8 cellular contexts compared by ENCODE assay signal in genomic region chr2:43950383-43951008, GRCh38. TPM values are rescaled to one million over a fixed set of nuclear protein-coding genes. Genes with fewer than 3 reads are reported as not detected.
DNase-seq lines count a peak whose midpoint lies in the region; ATAC-seq and TF ChIP-seq lines count a peak whose summit lies in the region.

No MANE protein-coding gene starts in this region.

- DNase-seq in AG08396 (ENCODE audit: low spot score), result peak; percentile 6
- peak; percentile 22 for DNase-seq in GM03348 (ENCODE audit: low spot score)
- peak; percentile 27 for DNase-seq in NCI-H69 (lab: John Stamatoyannopoulos, UW)
- peak in 1 of 10 donors; percentile 14 for DNase-seq in dorsolateral prefrontal cortex
- peak; percentile 17 for DNase-seq in neural progenitor cell (ENCODE audit: low spot score)

- no peak overlapping the region for H3K27ac Mint-ChIP-seq in neural progenitor cell

- no peaks in the 10 kb centered on the region for H3K9me3 ChIP-seq in neural progenitor cell (ENCODE audit: low read depth)

- no peak overlapping the region for H3K4me3 Mint-ChIP-seq in neural progenitor cell

- H3K4me1 Mint-ChIP-seq in neural progenitor cell, result no peaks in the 10 kb centered on the region

- H3K79me2 ChIP-seq in neural progenitor cell (ENCODE audit: low read depth), result no peaks in the 10 kb centered on the region

- ATAC-seq in GM21360 (IDR thresholded peaks at IDR 0.05; ENCODE audit: unreplicated experiment), result no peak
- no peak for ATAC-seq in HG03196 (IDR thresholded peaks at IDR 0.05; ENCODE audit: unreplicated experiment)
- no peak for ATAC-seq in GM18520 (IDR thresholded peaks at IDR 0.05; ENCODE audit: unreplicated experiment)

- peaks cover 8% of the 10 kb centered on the region for H3F3A ChIP-seq in neural progenitor cell (ENCODE audit: low read depth)

- no peaks in the 10 kb centered on the region for H3K9me3 Mint-ChIP-seq in neural progenitor cell

- intact Hi-C loops in dorsolateral prefrontal cortex (cut with DNase I), result no loop called here

- H3K27me3 ChIP-seq in dorsolateral prefrontal cortex (no peaks in the 10 kb centered on the region), neural progenitor cell (no peaks in the 10 kb centered on the region)

- H3K27ac ChIP-seq in dorsolateral prefrontal cortex, result peak overlapping the region in 1 of 59 donors; percentile 16
- H3K27ac ChIP-seq in neural progenitor cell, result no peak overlapping the region

- peaks cover 29% of the 10 kb centered on the region for H3K36me3 ChIP-seq in neural progenitor cell

- TF ChIP-seq CTCF in dorsolateral prefrontal cortex (IDR thresholded peaks at IDR 0.05 in 54 of 56, conservative IDR thresholded peaks at IDR 0.05 in 2 of 56; ENCODE audit: low read depth in 1 of 56, partially characterized antibody in 56 of 56) (peak; percentile 26 to 77 (median 58)), neural progenitor cell (IDR thresholded peaks at IDR 0.05) (peak; percentile 58)

- peaks cover 14% of the 10 kb centered on the region for H3K36me3 Mint-ChIP-seq in neural progenitor cell

- H3K4me3 ChIP-seq in dorsolateral prefrontal cortex, result no peak overlapping the region
- H3K4me3 ChIP-seq in neural progenitor cell, result no peak overlapping the region

- H3K4me1 ChIP-seq in neural progenitor cell, result no peaks in the 10 kb centered on the region

- no peaks in the 10 kb centered on the region for H3K27me3 Mint-ChIP-seq in neural progenitor cell (ENCODE audit: insufficient read depth, low read depth)

- no peaks in the 10 kb centered on the region for H4K20me1 ChIP-seq in neural progenitor cell (ENCODE audit: low read depth)

- no peak overlapping the region for H2AFZ ChIP-seq in neural progenitor cell (replicated peaks)

- no peak overlapping the region for H3K9ac ChIP-seq in neural progenitor cell

- H3K4me2 ChIP-seq in neural progenitor cell, result no peak overlapping the region

RNA-seq across cellular contexts. Expression of gene LRPPRC, which starts 45.3 kb away (rescaled TPM):
- 100 to 1,000 TPM in 34 of 120 experiments, 10 to 100 TPM in 86; 53.4 to 119 (median 92.9) TPM for total RNA-seq in dorsolateral prefrontal cortex
- 121 and 214 TPM in 2 replicates for total RNA-seq in neural progenitor cell (ENCODE audit: low replicate concordance)
